Comparison of ENCODE assay signal across 25 cellular contexts in genomic region chr6:162922816-162923215, GRCh38.
"Had no signal": no experiment of that assay in that cellular context is flagged by ENCODE, and none has a peak within 500 bp of the region (broad histone marks: within the 10 kb centered on the region; RNA-seq: fewer than 3 reads in every experiment).

No MANE protein-coding gene starts in this region.

- H3K9me3 ChIP-seq: prostate gland, thyroid gland had no signal

- DNase-seq: cortex of kidney; effector memory CD8-positive, alpha-beta T cell; erythroblast; esophagus squamous epithelium; gastrocnemius medialis; head of caudate nucleus; kidney; left lung; mesendoderm; midbrain; naive thymus-derived CD4-positive, alpha-beta T cell; nucleus accumbens; stimulated activated CD4-positive, alpha-beta T cell treated with anti-CD3 and anti-CD28 coated beads, Interleukin-12 subunit alpha, Interleukin-12 subunit beta, amount 100 ng/mL, for 4 hours; stimulated activated CD4-positive, alpha-beta T cell treated with anti-CD3 and anti-CD28 coated beads, Interleukin-1b, Interleukin-23, amount 100 ng/mL, for 48 hours; stimulated activated CD4-positive, alpha-beta T cell treated with anti-CD3 and anti-CD28 coated beads, Interleukin-4, amount 100 ng/mL, for 1 hour; stimulated activated CD8-positive, alpha-beta memory T cell treated with anti-CD3 and anti-CD28 coated beads, Interleukin-4, amount 100 ng/mL, for 48 hours; stimulated activated naive CD4-positive, alpha-beta T cell; stimulated activated naive CD8-positive, alpha-beta T cell treated with anti-CD3 and anti-CD28 coated beads, Interleukin-15, amount 100 ng/mL, for 72 hours; thyroid gland had no signal

- H3K27me3 Mint-ChIP-seq: stimulated activated naive CD8-positive, alpha-beta T cell treated with anti-CD3 and anti-CD28 coated beads, Interleukin-15, amount 100 ng/mL, for 72 hours; type B pancreatic cell had no signal

- H3K4me3 ChIP-seq: esophagus squamous epithelium, gastrocnemius medialis, hepatocyte, left lung, prostate gland, right atrium auricular region, smooth muscle cell, thyroid gland had no signal

- H3K27ac Mint-ChIP-seq: effector memory CD8-positive, alpha-beta T cell; naive thymus-derived CD4-positive, alpha-beta T cell; nephron; stimulated activated naive CD8-positive, alpha-beta T cell treated with anti-CD3 and anti-CD28 coated beads, Interleukin-15, amount 100 ng/mL, for 72 hours; type B pancreatic cell had no signal

- H3K36me3 ChIP-seq: esophagus squamous epithelium, gastrocnemius medialis, left lung, prostate gland, right atrium auricular region, thyroid gland had no signal

- H3K27ac ChIP-seq: esophagus squamous epithelium, gastrocnemius medialis, hepatocyte, left lung, prostate gland, right atrium auricular region, thyroid gland had no signal

- H3K36me3 Mint-ChIP-seq: naive thymus-derived CD4-positive, alpha-beta T cell; type B pancreatic cell had no signal

- H3K4me1 ChIP-seq: esophagus squamous epithelium, gastrocnemius medialis, left lung, prostate gland, right atrium auricular region, thyroid gland had no signal

- H3K4me1 Mint-ChIP-seq: naive thymus-derived CD4-positive, alpha-beta T cell; nephron; stimulated activated naive CD8-positive, alpha-beta T cell treated with anti-CD3 and anti-CD28 coated beads, Interleukin-15, amount 100 ng/mL, for 72 hours had no signal

- H3K27me3 ChIP-seq: esophagus squamous epithelium, gastrocnemius medialis, hepatocyte, left lung, right atrium auricular region, thyroid gland had no signal

- H3K4me3 Mint-ChIP-seq: effector memory CD8-positive, alpha-beta T cell; naive thymus-derived CD4-positive, alpha-beta T cell; nephron; stimulated activated naive CD8-positive, alpha-beta T cell treated with anti-CD3 and anti-CD28 coated beads, Interleukin-15, amount 100 ng/mL, for 72 hours; type B pancreatic cell had no signal
